ENCODE assay signal across 11 cellular contexts in the genomic region with DNA sequence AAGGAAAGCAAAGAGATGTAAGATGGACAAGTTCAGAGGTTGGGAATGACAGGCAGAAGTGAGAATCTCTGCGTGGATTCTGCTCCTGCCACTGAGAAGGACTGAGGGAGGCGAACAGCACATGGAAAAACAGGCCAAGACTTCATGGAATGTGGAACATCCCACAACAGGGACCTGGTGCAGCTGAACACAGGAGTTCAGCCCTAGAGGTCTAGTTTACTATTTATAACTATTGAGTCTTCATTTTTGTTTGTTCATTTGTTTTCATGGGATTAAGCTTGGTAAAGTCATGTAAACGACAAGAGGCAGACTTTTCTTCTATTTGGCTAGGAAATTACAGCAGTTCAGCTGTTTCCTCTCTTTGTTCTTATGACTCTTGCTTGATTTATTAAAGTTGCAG.
DNase-seq lines count a peak whose midpoint lies in the region; ATAC-seq, FAIRE-seq and TF ChIP-seq lines count a peak whose summit lies in the region.
"Had no signal": no experiment of that assay in that cellular context is flagged by ENCODE, and none has a peak within 500 bp of the region (broad histone marks: within the 10 kb centered on the region; RNA-seq: fewer than 3 reads in every experiment).

No MANE protein-coding gene starts in this region.

- ATAC-seq in body of pancreas (peak; percentile 36), right cardiac atrium (peak; percentile 68 to 78), HG03521 (IDR thresholded peaks at IDR 0.05; ENCODE audit: unreplicated experiment) (no peak), HG02852 (IDR thresholded peaks at IDR 0.05; ENCODE audit: unreplicated experiment) (no peak)
- ATAC-seq: GM12878 had no signal

- CTCF ChIA-PET in BJ (lab: Yijun Ruan, JAX): interaction anchor here (1.0 kb wide), 1 partner anchor 9 kb away, joined by 3 read pairs; no protein-coding TSS in a partner anchor

- no peak overlapping the region for H3K9ac ChIP-seq in rectal smooth muscle tissue (ENCODE audit: low read length)
- H3K9ac ChIP-seq: BLaER1 treated with 17β-estradiol and CSF1 and Interleukin-3, amounts not matched to agents 10 nM and 100 nM had no signal

- H3K9me3 ChIP-seq in body of pancreas (no peaks in the 10 kb centered on the region), right cardiac atrium (ENCODE audit: control insufficient read depth, low read length) (no peaks in the 10 kb centered on the region), small intestine (ENCODE audit: control insufficient read depth, low read depth) (no peaks in the 10 kb centered on the region)
- H3K9me3 ChIP-seq: BLaER1 treated with 17β-estradiol and CSF1 and Interleukin-3, amounts not matched to agents 10 nM and 100 nM had no signal

- 31 to 50% methylated on average over 3 of the region's 3 CpGs for WGBS in body of pancreas, 2 donors
- WGBS in right cardiac atrium: 14% methylated on average over 3 of the region's 3 CpGs
- WGBS in small intestine, 3 donors: 43 to 74% (median 72%) methylated on average over 3 of the region's 3 CpGs

- no peak for FAIRE-seq in small intestine (lab: Jason Lieb, UNC)
- FAIRE-seq: GM12878 had no signal

- TF ChIP-seq CTCF in BJ (IDR thresholded peaks at IDR 0.05; ENCODE audit: insufficient read depth, low read depth, low read length) (no peak), body of pancreas (IDR thresholded peaks at IDR 0.05) (no peak)

- no peaks in the 10 kb centered on the region for H3K36me3 ChIP-seq in BJ (ENCODE audit: control insufficient read depth, insufficient read depth, low read length)
- H3K36me3 ChIP-seq in body of pancreas (replicated peaks in 1 of 2; ENCODE audit: insufficient read depth in 1 of 2, low read depth in 2 of 2): no peaks in the 10 kb centered on the region
- no peaks in the 10 kb centered on the region for H3K36me3 ChIP-seq in rectal smooth muscle tissue (ENCODE audit: control insufficient read depth, insufficient read depth, low read length)
- no peaks in the 10 kb centered on the region for H3K36me3 ChIP-seq in small intestine (ENCODE audit: control insufficient read depth in 2 of 2, insufficient read depth in 2 of 2, low read length in 2 of 2)
- H3K36me3 ChIP-seq: BLaER1 treated with 17β-estradiol and CSF1 and Interleukin-3, amounts not matched to agents 10 nM and 100 nM had no signal

- POLR2A ChIA-PET in BJ (lab: Charles Lee): interaction anchor here (1.1 kb wide), 1 partner anchor 27 kb away, joined by 3 read pairs; no protein-coding TSS in a partner anchor

- peak; percentile 25 for DNase-seq in BJ (ENCODE audit: low read depth)
- peak in 3 of 4 donors; percentile 13 to 49 (median 27) for DNase-seq in body of pancreas
- DNase-seq in right cardiac atrium: peak in 1 of 3 donors; percentile 39
- no peak for DNase-seq in NCI-H1694 treated with DMSO at 0.1 percent for 48 hours (lab: John Stamatoyannopoulos, UW)
- DNase-seq in small intestine: no peak
- DNase-seq: NCI-H1105 had no signal

- H3K4me3 ChIP-seq in BJ (ENCODE audit: low read depth, low read length): no peak overlapping the region
- H3K4me3 ChIP-seq in body of pancreas: no peak overlapping the region
- H3K4me3 ChIP-seq in right cardiac atrium (ENCODE audit: low read length): no peak overlapping the region
- no peak overlapping the region for H3K4me3 ChIP-seq in rectal smooth muscle tissue (ENCODE audit: low read length)
- no peak overlapping the region for H3K4me3 ChIP-seq in small intestine (ENCODE audit: low read depth in 1 of 2, low read length in 2 of 2)
- H3K4me3 ChIP-seq: BLaER1 treated with 17β-estradiol and CSF1 and Interleukin-3, amounts not matched to agents 10 nM and 100 nM; GM12878 had no signal

- H3K27me3 ChIP-seq in BJ (ENCODE audit: control insufficient read depth, insufficient read depth, low read length) (no peaks in the 10 kb centered on the region; the same call in none of the 2 replicates), body of pancreas (no peaks in the 10 kb centered on the region), right cardiac atrium (ENCODE audit: control insufficient read depth, insufficient read depth) (no peaks in the 10 kb centered on the region), rectal smooth muscle tissue (ENCODE audit: control insufficient read depth, insufficient read depth, low read length) (no peaks in the 10 kb centered on the region), small intestine (ENCODE audit: control insufficient read depth in 2 of 2, insufficient read depth in 2 of 2, low read length in 2 of 2) (no peaks in the 10 kb centered on the region)
- H3K27me3 ChIP-seq: BLaER1 treated with 17β-estradiol and CSF1 and Interleukin-3, amounts not matched to agents 10 nM and 100 nM had no signal

- H3K4me1 ChIP-seq in body of pancreas (peaks cover 86% of the 10 kb centered on the region), right cardiac atrium (ENCODE audit: control insufficient read depth, insufficient read depth, low read length) (peaks cover 30% of the 10 kb centered on the region), rectal smooth muscle tissue (ENCODE audit: control insufficient read depth, insufficient read depth, low read length) (peaks cover 60% of the 10 kb centered on the region), small intestine (ENCODE audit: control insufficient read depth in 2 of 2, insufficient read depth in 1 of 2, low read depth in 1 of 2, low read length in 1 of 2) (peaks cover 0 to 2% of the 10 kb centered on the region in 2 donors)

- H3K27ac ChIP-seq in body of pancreas (peak overlapping the region; percentile 50 to 81 (median 62)), right cardiac atrium (ENCODE audit: low read length) (peak overlapping the region; percentile 97), rectal smooth muscle tissue (ENCODE audit: low read depth, low read length) (peak overlapping the region; percentile 80), small intestine (ENCODE audit: low read depth in 1 of 2, low read length in 1 of 2) (peak overlapping the region in 1 of 2 donors; percentile 28)

- TF ChIP-seq POLR2A in body of pancreas (IDR thresholded peaks at IDR 0.05): no peak

- intact Hi-C loops in body of pancreas (cut with DNase I) (no loop called here), right cardiac atrium (cut with DNase I) (loop anchor here in 1 of 4 donors (10.0 kb wide), 1 partner anchor 155 kb away; no protein-coding TSS in a partner anchor)

Comparison
In these comparisons a context has a peak if more than half of its experiments do, and no peak if none do; other contexts are left out.
1. DNase-seq: peak in BJ (single experiment) and body of pancreas (3 of 4); none in NCI-H1694 treated with DMSO at 0.1 percent for 48 hours (single experiment) and small intestine (single experiment).
2. ATAC-seq: peak in body of pancreas (single experiment) and right cardiac atrium (2 of 2); none in HG03521 (single experiment) and HG02852 (single experiment).